In genomic region chr19:1027020-1027952, GRCh38 we compare ENCODE assay signal across 1 cellular context.
TF ChIP-seq lines count a peak whose summit lies in the region.

No MANE protein-coding gene starts in this region.

TF ChIP-seq in K562, 482 proteins besides CTCF, POLR2A, EP300 and RAD21 (continued from another document and continues in another):
- TF ChIP-seq, protein P1, sequence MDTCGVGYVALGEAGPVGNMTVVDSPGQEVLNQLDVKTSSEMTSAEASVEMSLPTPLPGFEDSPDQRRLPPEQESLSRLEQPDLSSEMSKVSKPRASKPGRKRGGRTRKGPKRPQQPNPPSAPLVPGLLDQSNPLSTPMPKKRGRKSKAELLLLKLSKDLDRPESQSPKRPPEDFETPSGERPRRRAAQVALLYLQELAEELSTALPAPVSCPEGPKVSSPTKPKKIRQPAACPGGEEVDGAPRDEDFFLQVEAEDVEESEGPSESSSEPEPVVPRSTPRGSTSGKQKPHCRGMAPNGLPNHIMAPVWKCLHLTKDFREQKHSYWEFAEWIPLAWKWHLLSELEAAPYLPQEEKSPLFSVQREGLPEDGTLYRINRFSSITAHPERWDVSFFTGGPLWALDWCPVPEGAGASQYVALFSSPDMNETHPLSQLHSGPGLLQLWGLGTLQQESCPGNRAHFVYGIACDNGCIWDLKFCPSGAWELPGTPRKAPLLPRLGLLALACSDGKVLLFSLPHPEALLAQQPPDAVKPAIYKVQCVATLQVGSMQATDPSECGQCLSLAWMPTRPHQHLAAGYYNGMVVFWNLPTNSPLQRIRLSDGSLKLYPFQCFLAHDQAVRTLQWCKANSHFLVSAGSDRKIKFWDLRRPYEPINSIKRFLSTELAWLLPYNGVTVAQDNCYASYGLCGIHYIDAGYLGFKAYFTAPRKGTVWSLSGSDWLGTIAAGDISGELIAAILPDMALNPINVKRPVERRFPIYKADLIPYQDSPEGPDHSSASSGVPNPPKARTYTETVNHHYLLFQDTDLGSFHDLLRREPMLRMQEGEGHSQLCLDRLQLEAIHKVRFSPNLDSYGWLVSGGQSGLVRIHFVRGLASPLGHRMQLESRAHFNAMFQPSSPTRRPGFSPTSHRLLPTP (IDR thresholded peaks at IDR 0.05; ENCODE audit: borderline replicate concordance, extremely low read depth, insufficient read length): no peak
- TF ChIP-seq TBP (optimal IDR thresholded peaks at IDR 0.05; ENCODE audit: low read depth, low read length): no peak
- peak; percentile 78; the same call in 1 of the 2 replicates for TF ChIP-seq ZC3H4 (CRISPR knock-in tag; IDR thresholded peaks at IDR 0.05; ENCODE audit: borderline replicate concordance)
- TF ChIP-seq KDM5B (IDR thresholded peaks at IDR 0.05; ENCODE audit: insufficient replicate concordance, low read depth, low read length): no peak
- no peak for TF ChIP-seq RFX7 (CRISPR knock-in tag; IDR thresholded peaks at IDR 0.05)
- no peak for TF ChIP-seq IFI16 (CRISPR knock-in tag; IDR thresholded peaks at IDR 0.05)
- TF ChIP-seq RBM14 (IDR thresholded peaks at IDR 0.05; ENCODE audit: borderline replicate concordance, insufficient read depth, low read depth, low read length): no peak
- TF ChIP-seq ZNF239 (CRISPR knock-in tag; IDR thresholded peaks at IDR 0.05): no peak
- TF ChIP-seq ZNF699 (CRISPR knock-in tag; IDR thresholded peaks at IDR 0.05; ENCODE audit: insufficient replicate concordance): no peak
- no peak for TF ChIP-seq ZZZ3 (IDR thresholded peaks at IDR 0.05)
- TF ChIP-seq, protein P2, sequence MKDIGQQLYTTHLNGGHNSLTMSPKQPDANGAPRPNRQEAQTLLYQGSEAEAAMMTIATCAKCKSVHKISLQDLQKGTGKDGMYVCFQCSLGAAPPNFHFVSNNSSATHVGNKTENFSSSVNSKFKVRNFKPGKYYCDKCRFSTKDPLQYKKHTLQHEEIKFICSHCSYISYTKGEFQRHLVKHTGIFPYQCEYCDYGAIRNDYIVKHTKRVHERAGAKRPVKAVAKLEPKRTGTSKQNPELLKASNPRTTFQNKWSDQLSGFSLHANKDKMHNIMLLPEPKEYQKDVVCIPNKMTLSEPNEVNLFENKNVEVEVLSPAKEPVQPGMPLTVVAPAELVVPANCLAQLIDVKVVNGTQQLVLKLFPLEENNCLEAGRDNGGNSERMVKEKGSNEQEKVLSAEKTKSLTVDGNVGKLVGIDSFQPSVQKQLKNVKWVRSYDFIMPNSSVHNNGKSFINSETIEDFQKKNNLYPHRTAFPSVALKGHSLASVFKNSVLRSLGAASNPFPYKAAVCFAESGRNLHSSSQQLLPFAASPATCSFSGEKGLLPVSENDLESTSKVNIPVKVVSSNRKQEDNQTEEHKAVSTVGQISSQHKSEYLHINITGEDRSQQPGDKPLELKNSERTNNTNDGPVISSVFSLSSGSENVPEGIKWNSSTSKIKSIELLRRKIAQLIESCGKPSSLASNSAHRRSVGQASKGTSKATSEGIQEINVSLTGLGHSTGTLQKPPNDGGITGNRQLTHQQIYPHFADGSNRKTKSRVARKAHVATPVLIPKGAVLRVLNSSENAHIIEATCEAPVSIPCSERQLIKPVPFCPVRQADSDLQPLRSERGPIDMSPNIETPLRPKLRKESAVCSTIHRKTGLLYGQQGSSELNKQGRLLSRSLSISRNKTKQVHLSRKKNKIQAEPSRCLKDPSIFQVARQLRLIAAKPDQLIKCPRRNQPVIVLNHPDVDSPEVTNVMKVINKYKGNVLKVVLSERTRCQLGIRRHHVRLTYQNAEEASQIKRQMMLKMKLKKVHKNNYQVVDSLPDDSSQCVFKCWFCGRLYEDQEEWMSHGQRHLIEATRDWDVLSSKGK (CRISPR knock-in tag; IDR thresholded peaks at IDR 0.05): no peak
- no peak for TF ChIP-seq OTX1 (CRISPR knock-in tag; IDR thresholded peaks at IDR 0.05)
- TF ChIP-seq ZNF778 (CRISPR knock-in tag; IDR thresholded peaks at IDR 0.05): no peak
- TF ChIP-seq CEBPG (CRISPR knock-in tag; IDR thresholded peaks at IDR 0.05): no peak
- TF ChIP-seq CEBPG (tag; conservative IDR thresholded peaks at IDR 0.05 in 1 of 2, IDR thresholded peaks at IDR 0.05 in 1 of 2): no peak
- TF ChIP-seq BRF2 (IDR thresholded peaks at IDR 0.05; ENCODE audit: borderline replicate concordance, insufficient read depth, insufficient read length): no peak
- no peak for TF ChIP-seq HDAC8 (tag; IDR thresholded peaks at IDR 0.05)
- no peak for TF ChIP-seq ZNF79 (CRISPR knock-in tag; IDR thresholded peaks at IDR 0.05; ENCODE audit: low read depth)
- peak; percentile 85 for TF ChIP-seq BCOR (IDR thresholded peaks at IDR 0.05)
- TF ChIP-seq GTF2B (IDR thresholded peaks at IDR 0.05; ENCODE audit: extremely low read depth, insufficient read length): no peak
- TF ChIP-seq HNRNPUL1 (IDR thresholded peaks at IDR 0.05; ENCODE audit: low read length): no peak
- no peak for TF ChIP-seq XRCC5 (IDR thresholded peaks at IDR 0.05; ENCODE audit: low read depth, low read length)
- TF ChIP-seq ZC3H11A (IDR thresholded peaks at IDR 0.05; ENCODE audit: low read depth, low read length): no peak
- no peak for TF ChIP-seq BDP1 (IDR thresholded peaks at IDR 0.05; ENCODE audit: insufficient read depth, insufficient read length)
- TF ChIP-seq HEY1 (CRISPR knock-in tag; IDR thresholded peaks at IDR 0.05; ENCODE audit: borderline replicate concordance): no peak
- no peak for TF ChIP-seq ZBTB1 (CRISPR knock-in tag; IDR thresholded peaks at IDR 0.05; ENCODE audit: borderline replicate concordance, low read depth)
- peak; percentile 89 for TF ChIP-seq ZBTB49 (CRISPR knock-in tag; IDR thresholded peaks at IDR 0.05; ENCODE audit: borderline replicate concordance)
- TF ChIP-seq SRF (CRISPR knock-in tag; IDR thresholded peaks at IDR 0.05): no peak
- TF ChIP-seq, protein P3, sequence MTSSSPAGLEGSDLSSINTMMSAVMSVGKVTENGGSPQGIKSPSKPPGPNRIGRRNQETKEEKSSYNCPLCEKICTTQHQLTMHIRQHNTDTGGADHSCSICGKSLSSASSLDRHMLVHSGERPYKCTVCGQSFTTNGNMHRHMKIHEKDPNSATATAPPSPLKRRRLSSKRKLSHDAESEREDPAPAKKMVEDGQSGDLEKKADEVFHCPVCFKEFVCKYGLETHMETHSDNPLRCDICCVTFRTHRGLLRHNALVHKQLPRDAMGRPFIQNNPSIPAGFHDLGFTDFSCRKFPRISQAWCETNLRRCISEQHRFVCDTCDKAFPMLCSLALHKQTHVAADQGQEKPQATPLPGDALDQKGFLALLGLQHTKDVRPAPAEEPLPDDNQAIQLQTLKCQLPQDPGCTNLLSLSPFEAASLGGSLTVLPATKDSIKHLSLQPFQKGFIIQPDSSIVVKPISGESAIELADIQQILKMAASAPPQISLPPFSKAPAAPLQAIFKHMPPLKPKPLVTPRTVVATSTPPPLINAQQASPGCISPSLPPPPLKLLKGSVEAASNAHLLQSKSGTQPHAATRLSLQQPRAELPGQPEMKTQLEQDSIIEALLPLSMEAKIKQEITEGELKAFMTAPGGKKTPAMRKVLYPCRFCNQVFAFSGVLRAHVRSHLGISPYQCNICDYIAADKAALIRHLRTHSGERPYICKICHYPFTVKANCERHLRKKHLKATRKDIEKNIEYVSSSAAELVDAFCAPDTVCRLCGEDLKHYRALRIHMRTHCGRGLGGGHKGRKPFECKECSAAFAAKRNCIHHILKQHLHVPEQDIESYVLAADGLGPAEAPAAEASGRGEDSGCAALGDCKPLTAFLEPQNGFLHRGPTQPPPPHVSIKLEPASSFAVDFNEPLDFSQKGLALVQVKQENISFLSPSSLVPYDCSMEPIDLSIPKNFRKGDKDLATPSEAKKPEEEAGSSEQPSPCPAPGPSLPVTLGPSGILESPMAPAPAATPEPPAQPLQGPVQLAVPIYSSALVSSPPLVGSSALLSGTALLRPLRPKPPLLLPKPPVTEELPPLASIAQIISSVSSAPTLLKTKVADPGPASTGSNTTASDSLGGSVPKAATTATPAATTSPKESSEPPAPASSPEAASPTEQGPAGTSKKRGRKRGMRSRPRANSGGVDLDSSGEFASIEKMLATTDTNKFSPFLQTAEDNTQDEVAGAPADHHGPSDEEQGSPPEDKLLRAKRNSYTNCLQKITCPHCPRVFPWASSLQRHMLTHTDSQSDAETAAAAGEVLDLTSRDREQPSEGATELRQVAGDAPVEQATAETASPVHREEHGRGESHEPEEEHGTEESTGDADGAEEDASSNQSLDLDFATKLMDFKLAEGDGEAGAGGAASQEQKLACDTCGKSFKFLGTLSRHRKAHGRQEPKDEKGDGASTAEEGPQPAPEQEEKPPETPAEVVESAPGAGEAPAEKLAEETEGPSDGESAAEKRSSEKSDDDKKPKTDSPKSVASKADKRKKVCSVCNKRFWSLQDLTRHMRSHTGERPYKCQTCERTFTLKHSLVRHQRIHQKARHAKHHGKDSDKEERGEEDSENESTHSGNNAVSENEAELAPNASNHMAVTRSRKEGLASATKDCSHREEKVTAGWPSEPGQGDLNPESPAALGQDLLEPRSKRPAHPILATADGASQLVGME (CRISPR knock-in tag; IDR thresholded peaks at IDR 0.05): no peak
- no peak for TF ChIP-seq ELK1 (CRISPR knock-in tag; IDR thresholded peaks at IDR 0.05)
- TF ChIP-seq, protein P4, sequence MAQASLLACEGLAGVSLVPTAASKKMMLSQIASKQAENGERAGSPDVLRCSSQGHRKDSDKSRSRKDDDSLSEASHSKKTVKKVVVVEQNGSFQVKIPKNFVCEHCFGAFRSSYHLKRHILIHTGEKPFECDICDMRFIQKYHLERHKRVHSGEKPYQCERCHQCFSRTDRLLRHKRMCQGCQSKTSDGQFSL (CRISPR knock-in tag; IDR thresholded peaks at IDR 0.05): no peak; the same call in 1 of the 2 replicates
- TF ChIP-seq, protein P4 (tag; IDR thresholded peaks at IDR 0.05): peak in 1 of 2 experiments; percentile 83; a peak in 2 of 4 replicates
- no peak for TF ChIP-seq CHCHD3 (CRISPR knock-in tag; IDR thresholded peaks at IDR 0.05)
- TF ChIP-seq, protein P5, sequence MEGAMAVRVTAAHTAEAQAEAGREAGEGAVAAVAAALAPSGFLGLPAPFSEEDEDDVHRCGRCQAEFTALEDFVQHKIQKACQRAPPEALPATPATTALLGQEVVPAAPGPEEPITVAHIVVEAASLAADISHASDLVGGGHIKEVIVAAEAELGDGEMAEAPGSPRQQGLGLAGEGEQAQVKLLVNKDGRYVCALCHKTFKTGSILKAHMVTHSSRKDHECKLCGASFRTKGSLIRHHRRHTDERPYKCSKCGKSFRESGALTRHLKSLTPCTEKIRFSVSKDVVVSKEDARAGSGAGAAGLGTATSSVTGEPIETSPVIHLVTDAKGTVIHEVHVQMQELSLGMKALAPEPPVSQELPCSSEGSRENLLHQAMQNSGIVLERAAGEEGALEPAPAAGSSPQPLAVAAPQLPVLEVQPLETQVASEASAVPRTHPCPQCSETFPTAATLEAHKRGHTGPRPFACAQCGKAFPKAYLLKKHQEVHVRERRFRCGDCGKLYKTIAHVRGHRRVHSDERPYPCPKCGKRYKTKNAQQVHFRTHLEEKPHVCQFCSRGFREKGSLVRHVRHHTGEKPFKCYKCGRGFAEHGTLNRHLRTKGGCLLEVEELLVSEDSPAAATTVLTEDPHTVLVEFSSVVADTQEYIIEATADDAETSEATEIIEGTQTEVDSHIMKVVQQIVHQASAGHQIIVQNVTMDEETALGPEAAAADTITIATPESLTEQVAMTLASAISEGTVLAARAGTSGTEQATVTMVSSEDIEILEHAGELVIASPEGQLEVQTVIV (CRISPR knock-in tag; IDR thresholded peaks at IDR 0.05; ENCODE audit: borderline replicate concordance): no peak
- no peak for TF ChIP-seq ZNF217 (CRISPR knock-in tag; IDR thresholded peaks at IDR 0.05)
- no peak for TF ChIP-seq ARNT (IDR thresholded peaks at IDR 0.05)
- TF ChIP-seq KLF6 (CRISPR knock-in tag; IDR thresholded peaks at IDR 0.05; ENCODE audit: borderline replicate concordance): no peak
- no peak for TF ChIP-seq GABPB2 (CRISPR knock-in tag; conservative IDR thresholded peaks at IDR 0.05)
- no peak for TF ChIP-seq ZNF146 (CRISPR knock-in tag; IDR thresholded peaks at IDR 0.05; ENCODE audit: unreplicated experiment)
- TF ChIP-seq NR3C1 (CRISPR knock-in tag; IDR thresholded peaks at IDR 0.05): no peak
- no peak for TF ChIP-seq RFX1 (IDR thresholded peaks at IDR 0.05)
- no peak for TF ChIP-seq STAT5A (IDR thresholded peaks at IDR 0.05; ENCODE audit: borderline replicate concordance, low read length)
- 0 out of 2 replicates have a peak, but pooled peaks have one; percentile 1 for TF ChIP-seq SMAD4 (CRISPR knock-in tag; conservative IDR thresholded peaks at IDR 0.05)
